ENCODE assay signal across 1 cellular context in genomic region chr17:72556944-72557826, GRCh38.
TF ChIP-seq lines count a peak whose summit lies in the region.

No MANE protein-coding gene starts in this region.

TF ChIP-seq in HepG2, 621 proteins besides CTCF, POLR2A, EP300 and RAD21 (continued from another document and continues in another):
- TF ChIP-seq ZNF704 (CRISPR knock-in tag; IDR thresholded peaks at IDR 0.05; ENCODE audit: borderline replicate concordance), result no peak
- 0 out of 2 replicates have a peak, but pooled peaks have one; percentile 42 for TF ChIP-seq KLF6 (CRISPR knock-in tag; IDR thresholded peaks at IDR 0.05)
- TF ChIP-seq SRSF9 (IDR thresholded peaks at IDR 0.05; ENCODE audit: borderline replicate concordance, insufficient read depth, low read depth, low read length, poor library complexity, severe bottlenecking), result no peak
- 0 out of 2 replicates have a peak, but pooled peaks have one; percentile 37 for TF ChIP-seq GZF1 (CRISPR knock-in tag; IDR thresholded peaks at IDR 0.05)
- no peak for TF ChIP-seq SPEN (CRISPR knock-in tag; IDR thresholded peaks at IDR 0.05; ENCODE audit: low read depth)
- peak; percentile 59; the same call in 1 of the 2 replicates for TF ChIP-seq DZIP1 (CRISPR knock-in tag; IDR thresholded peaks at IDR 0.05)
- peak; percentile 33; the same call in 1 of the 2 replicates for TF ChIP-seq NONO (IDR thresholded peaks at IDR 0.05)
- TF ChIP-seq NONO (CRISPR knock-in tag; conservative IDR thresholded peaks at IDR 0.05), result no peak; the same call in 1 of the 2 replicates
- no peak for TF ChIP-seq FOXP4 (CRISPR knock-in tag; IDR thresholded peaks at IDR 0.05)
- TF ChIP-seq FUBP1 (CRISPR knock-in tag; IDR thresholded peaks at IDR 0.05; ENCODE audit: borderline replicate concordance), result no peak
- no peak for TF ChIP-seq NFYC (CRISPR knock-in tag; IDR thresholded peaks at IDR 0.05)
- TF ChIP-seq ZNF12 (CRISPR knock-in tag; IDR thresholded peaks at IDR 0.05), result 0 out of 2 replicates have a peak, but pooled peaks have one; percentile 19
- TF ChIP-seq MBNL3 (CRISPR knock-in tag; conservative IDR thresholded peaks at IDR 0.05), result no peak
- TF ChIP-seq NPAS2 (CRISPR knock-in tag; IDR thresholded peaks at IDR 0.05; ENCODE audit: borderline replicate concordance), result no peak
- TF ChIP-seq SKI (IDR thresholded peaks at IDR 0.05; ENCODE audit: partially characterized antibody), result no peak
- no peak for TF ChIP-seq TBX3 (IDR thresholded peaks at IDR 0.05; ENCODE audit: borderline replicate concordance)
- no peak for TF ChIP-seq SMYD3 (CRISPR knock-in tag; IDR thresholded peaks at IDR 0.05)
- no peak for TF ChIP-seq THAP7 (CRISPR knock-in tag; IDR thresholded peaks at IDR 0.05)
- no peak for TF ChIP-seq ZNF724P (CRISPR knock-in tag; IDR thresholded peaks at IDR 0.05; ENCODE audit: borderline replicate concordance)
- no peak for TF ChIP-seq TBP (CRISPR knock-in tag; IDR thresholded peaks at IDR 0.05)
- no peak for TF ChIP-seq ATF4 (CRISPR knock-in tag; IDR thresholded peaks at IDR 0.05)
- TF ChIP-seq SIX4 (CRISPR knock-in tag; IDR thresholded peaks at IDR 0.05), result no peak
- no peak; the same call in 1 of the 2 replicates for TF ChIP-seq HNF4A (CRISPR knock-in tag; IDR thresholded peaks at IDR 0.05)
- TF ChIP-seq JUNB (CRISPR knock-in tag; IDR thresholded peaks at IDR 0.05; ENCODE audit: borderline replicate concordance), result peak; percentile 43; the same call in 1 of the 2 replicates
- TF ChIP-seq ZNF496 (CRISPR knock-in tag; IDR thresholded peaks at IDR 0.05; ENCODE audit: insufficient replicate concordance), result no peak
- TF ChIP-seq ISL2 (CRISPR knock-in tag; IDR thresholded peaks at IDR 0.05), result no peak
- no peak for TF ChIP-seq LRRFIP1 (CRISPR knock-in tag; conservative IDR thresholded peaks at IDR 0.05)
- no peak for TF ChIP-seq IKZF5 (CRISPR knock-in tag; IDR thresholded peaks at IDR 0.05)
- TF ChIP-seq HOXA7 (CRISPR knock-in tag; IDR thresholded peaks at IDR 0.05), result no peak
- no peak for TF ChIP-seq TBL1XR1 (IDR thresholded peaks at IDR 0.05; ENCODE audit: borderline replicate concordance, low read length, partially characterized antibody)
- TF ChIP-seq KLF11 (CRISPR knock-in tag; IDR thresholded peaks at IDR 0.05), result no peak
- no peak for TF ChIP-seq ATF5 (CRISPR knock-in tag; IDR thresholded peaks at IDR 0.05; ENCODE audit: low read depth)
- TF ChIP-seq HIVEP1 (CRISPR knock-in tag; IDR thresholded peaks at IDR 0.05), result peak; percentile 48; the same call in 1 of the 2 replicates
- TF ChIP-seq AKNA (CRISPR knock-in tag; IDR thresholded peaks at IDR 0.05; ENCODE audit: borderline replicate concordance), result no peak
- TF ChIP-seq ZIK1 (CRISPR knock-in tag; IDR thresholded peaks at IDR 0.05; ENCODE audit: borderline replicate concordance, low read depth), result no peak
- no peak for TF ChIP-seq ZNF326 (CRISPR knock-in tag; IDR thresholded peaks at IDR 0.05; ENCODE audit: borderline replicate concordance)
- peak; percentile 38 for TF ChIP-seq ZNF883 (CRISPR knock-in tag; IDR thresholded peaks at IDR 0.05; ENCODE audit: not compliant biosample characterization)
- TF ChIP-seq RNF2 (conservative IDR thresholded peaks at IDR 0.05; ENCODE audit: low read depth), result no peak
- TF ChIP-seq NRL (CRISPR knock-in tag; IDR thresholded peaks at IDR 0.05; ENCODE audit: borderline replicate concordance), result 0 out of 2 replicates have a peak, but pooled peaks have one; percentile 53
- TF ChIP-seq PRMT3 (CRISPR knock-in tag; IDR thresholded peaks at IDR 0.05; ENCODE audit: borderline replicate concordance, low read depth), result no peak
